1 cellular context compared by ENCODE assay signal in the genomic region with DNA sequence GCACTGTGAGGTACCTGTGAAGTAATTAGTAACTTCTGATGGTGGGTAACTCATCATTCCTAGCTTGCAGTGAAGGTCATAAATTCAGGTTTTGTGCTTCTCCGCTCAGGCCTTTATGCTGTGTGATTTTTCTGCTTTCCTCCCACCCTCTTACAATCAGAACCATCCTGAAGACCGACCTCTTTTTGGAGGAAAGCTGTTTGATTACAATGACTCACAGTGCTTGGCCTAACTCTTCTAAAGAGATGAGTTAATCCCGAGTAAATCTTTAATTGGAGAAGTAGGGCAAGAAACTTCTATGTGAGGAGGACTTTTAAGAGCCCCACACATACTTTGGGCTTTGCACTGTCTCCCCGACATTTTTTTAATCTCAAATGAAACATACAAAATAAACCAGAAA.
TF ChIP-seq lines count a peak whose summit lies in the region.

No MANE protein-coding gene starts in this region.

TF ChIP-seq in SK-N-SH, 30 proteins besides CTCF, POLR2A, EP300 and RAD21:
- TF ChIP-seq, protein P1, sequence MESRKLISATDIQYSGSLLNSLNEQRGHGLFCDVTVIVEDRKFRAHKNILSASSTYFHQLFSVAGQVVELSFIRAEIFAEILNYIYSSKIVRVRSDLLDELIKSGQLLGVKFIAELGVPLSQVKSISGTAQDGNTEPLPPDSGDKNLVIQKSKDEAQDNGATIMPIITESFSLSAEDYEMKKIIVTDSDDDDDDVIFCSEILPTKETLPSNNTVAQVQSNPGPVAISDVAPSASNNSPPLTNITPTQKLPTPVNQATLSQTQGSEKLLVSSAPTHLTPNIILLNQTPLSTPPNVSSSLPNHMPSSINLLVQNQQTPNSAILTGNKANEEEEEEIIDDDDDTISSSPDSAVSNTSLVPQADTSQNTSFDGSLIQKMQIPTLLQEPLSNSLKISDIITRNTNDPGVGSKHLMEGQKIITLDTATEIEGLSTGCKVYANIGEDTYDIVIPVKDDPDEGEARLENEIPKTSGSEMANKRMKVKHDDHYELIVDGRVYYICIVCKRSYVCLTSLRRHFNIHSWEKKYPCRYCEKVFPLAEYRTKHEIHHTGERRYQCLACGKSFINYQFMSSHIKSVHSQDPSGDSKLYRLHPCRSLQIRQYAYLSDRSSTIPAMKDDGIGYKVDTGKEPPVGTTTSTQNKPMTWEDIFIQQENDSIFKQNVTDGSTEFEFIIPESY (IDR thresholded peaks at IDR 0.05; ENCODE audit: borderline replicate concordance, low read depth) = no peak
- TF ChIP-seq EZH2phosphoT487 (IDR thresholded peaks at IDR 0.05; ENCODE audit: borderline replicate concordance, low read depth) (no peak), FOSL2 (IDR thresholded peaks at IDR 0.05; ENCODE audit: borderline replicate concordance, low read depth) (no peak), SIN3A (IDR thresholded peaks at IDR 0.05; ENCODE audit: borderline replicate concordance, low read depth, low read length) (no peak), CHD2 (IDR thresholded peaks at IDR 0.05; ENCODE audit: low read length, partially characterized antibody) (no peak), MEF2A (IDR thresholded peaks at IDR 0.05; ENCODE audit: borderline replicate concordance, low read depth) (no peak), TEAD4 (IDR thresholded peaks at IDR 0.05; ENCODE audit: borderline replicate concordance, insufficient read depth) (no peak), RFX5 (IDR thresholded peaks at IDR 0.05; ENCODE audit: low read length) (no peak), SMC3 (IDR thresholded peaks at IDR 0.05; ENCODE audit: low read depth, low read length) (no peak), GABPA (IDR thresholded peaks at IDR 0.05; ENCODE audit: low read depth) (no peak)
- TF ChIP-seq, protein P2, sequence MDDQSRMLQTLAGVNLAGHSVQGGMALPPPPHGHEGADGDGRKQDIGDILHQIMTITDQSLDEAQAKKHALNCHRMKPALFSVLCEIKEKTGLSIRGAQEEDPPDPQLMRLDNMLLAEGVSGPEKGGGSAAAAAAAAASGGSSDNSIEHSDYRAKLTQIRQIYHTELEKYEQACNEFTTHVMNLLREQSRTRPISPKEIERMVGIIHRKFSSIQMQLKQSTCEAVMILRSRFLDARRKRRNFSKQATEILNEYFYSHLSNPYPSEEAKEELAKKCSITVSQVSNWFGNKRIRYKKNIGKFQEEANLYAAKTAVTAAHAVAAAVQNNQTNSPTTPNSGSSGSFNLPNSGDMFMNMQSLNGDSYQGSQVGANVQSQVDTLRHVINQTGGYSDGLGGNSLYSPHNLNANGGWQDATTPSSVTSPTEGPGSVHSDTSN (IDR thresholded peaks at IDR 0.05) = no peak
- TF ChIP-seq, protein P3, sequence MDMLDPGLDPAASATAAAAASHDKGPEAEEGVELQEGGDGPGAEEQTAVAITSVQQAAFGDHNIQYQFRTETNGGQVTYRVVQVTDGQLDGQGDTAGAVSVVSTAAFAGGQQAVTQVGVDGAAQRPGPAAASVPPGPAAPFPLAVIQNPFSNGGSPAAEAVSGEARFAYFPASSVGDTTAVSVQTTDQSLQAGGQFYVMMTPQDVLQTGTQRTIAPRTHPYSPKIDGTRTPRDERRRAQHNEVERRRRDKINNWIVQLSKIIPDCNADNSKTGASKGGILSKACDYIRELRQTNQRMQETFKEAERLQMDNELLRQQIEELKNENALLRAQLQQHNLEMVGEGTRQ (IDR thresholded peaks at IDR 0.05; ENCODE audit: borderline replicate concordance, low read depth, low read length) = no peak
- TF ChIP-seq, protein P4, sequence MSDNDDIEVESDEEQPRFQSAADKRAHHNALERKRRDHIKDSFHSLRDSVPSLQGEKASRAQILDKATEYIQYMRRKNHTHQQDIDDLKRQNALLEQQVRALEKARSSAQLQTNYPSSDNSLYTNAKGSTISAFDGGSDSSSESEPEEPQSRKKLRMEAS (IDR thresholded peaks at IDR 0.05; ENCODE audit: low read depth) = no peak
- TF ChIP-seq, protein P5, sequence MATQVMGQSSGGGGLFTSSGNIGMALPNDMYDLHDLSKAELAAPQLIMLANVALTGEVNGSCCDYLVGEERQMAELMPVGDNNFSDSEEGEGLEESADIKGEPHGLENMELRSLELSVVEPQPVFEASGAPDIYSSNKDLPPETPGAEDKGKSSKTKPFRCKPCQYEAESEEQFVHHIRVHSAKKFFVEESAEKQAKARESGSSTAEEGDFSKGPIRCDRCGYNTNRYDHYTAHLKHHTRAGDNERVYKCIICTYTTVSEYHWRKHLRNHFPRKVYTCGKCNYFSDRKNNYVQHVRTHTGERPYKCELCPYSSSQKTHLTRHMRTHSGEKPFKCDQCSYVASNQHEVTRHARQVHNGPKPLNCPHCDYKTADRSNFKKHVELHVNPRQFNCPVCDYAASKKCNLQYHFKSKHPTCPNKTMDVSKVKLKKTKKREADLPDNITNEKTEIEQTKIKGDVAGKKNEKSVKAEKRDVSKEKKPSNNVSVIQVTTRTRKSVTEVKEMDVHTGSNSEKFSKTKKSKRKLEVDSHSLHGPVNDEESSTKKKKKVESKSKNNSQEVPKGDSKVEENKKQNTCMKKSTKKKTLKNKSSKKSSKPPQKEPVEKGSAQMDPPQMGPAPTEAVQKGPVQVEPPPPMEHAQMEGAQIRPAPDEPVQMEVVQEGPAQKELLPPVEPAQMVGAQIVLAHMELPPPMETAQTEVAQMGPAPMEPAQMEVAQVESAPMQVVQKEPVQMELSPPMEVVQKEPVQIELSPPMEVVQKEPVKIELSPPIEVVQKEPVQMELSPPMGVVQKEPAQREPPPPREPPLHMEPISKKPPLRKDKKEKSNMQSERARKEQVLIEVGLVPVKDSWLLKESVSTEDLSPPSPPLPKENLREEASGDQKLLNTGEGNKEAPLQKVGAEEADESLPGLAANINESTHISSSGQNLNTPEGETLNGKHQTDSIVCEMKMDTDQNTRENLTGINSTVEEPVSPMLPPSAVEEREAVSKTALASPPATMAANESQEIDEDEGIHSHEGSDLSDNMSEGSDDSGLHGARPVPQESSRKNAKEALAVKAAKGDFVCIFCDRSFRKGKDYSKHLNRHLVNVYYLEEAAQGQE (IDR thresholded peaks at IDR 0.05; ENCODE audit: low read depth, low read length) = no peak
- TF ChIP-seq, protein P6, sequence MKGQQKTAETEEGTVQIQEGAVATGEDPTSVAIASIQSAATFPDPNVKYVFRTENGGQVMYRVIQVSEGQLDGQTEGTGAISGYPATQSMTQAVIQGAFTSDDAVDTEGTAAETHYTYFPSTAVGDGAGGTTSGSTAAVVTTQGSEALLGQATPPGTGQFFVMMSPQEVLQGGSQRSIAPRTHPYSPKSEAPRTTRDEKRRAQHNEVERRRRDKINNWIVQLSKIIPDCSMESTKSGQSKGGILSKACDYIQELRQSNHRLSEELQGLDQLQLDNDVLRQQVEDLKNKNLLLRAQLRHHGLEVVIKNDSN (IDR thresholded peaks at IDR 0.05; ENCODE audit: borderline replicate concordance, low read depth) = no peak
TF ChIP-seq in SK-N-SH: peak in this region for 0.
